In the genomic region with DNA sequence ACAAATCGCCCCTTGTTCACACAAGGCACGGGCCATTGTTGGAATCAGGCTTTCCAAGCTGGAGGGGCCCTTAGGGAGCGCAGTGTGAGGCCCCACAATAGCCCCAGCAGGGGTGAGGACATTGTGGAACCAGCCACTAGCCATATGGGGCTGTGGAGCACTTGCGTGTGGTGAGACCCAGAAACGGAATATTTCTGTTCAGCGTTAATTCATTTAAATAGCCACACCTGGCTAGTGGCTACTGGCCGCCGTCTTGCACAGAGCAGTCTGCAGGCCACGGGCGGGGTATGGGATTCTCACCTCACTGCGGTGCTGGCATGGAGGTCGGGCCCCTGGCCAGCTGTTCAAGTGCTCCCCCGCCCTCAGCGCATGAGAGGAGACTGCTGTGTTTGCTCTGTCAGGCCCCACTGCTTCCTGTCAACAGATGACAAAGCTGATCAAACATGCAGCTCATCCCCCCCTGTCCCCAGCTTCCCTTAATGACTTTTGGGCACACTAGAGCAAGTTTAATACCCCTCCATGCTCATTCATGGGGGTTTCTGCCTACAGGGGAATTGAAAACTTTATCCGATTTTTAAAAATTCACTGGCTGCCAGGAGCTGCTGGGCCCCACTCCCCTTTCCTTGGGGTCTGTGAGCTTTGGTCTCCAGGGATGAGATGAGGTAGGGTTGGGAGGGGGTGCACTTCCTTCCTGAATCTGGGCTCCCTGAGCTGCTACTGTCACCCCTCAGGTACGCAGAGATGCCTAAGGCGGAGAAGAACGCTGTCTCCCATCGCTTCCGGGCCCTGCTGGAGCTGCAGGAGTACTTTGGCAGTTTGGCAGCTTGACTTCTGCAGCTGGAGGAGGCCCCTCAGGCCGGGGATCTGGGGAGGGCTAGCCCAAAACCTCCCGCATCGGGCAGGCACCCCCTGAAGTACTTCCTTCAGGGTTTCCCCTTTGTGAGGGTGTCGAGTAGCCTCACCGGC, we compare ENCODE assay signal across 1 cellular context.
TF ChIP-seq lines count a peak whose summit lies in the region.

No MANE protein-coding gene starts in this region.

TF ChIP-seq in HepG2, 621 proteins besides CTCF, POLR2A, EP300 and RAD21 (continued from another document and continues in another):
- TF ChIP-seq, protein P1, sequence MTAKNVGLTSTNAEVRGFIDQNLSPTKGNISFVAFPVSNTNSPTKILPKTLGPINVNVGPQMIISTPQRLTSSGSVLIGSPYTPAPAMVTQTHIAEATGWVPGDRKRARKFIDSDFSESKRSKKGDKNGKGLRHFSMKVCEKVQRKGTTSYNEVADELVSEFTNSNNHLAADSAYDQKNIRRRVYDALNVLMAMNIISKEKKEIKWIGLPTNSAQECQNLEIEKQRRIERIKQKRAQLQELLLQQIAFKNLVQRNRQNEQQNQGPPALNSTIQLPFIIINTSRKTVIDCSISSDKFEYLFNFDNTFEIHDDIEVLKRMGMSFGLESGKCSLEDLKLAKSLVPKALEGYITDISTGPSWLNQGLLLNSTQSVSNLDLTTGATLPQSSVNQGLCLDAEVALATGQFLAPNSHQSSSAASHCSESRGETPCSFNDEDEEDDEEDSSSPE (CRISPR knock-in tag; IDR thresholded peaks at IDR 0.05): peak; percentile 82
- TF ChIP-seq, protein P2, sequence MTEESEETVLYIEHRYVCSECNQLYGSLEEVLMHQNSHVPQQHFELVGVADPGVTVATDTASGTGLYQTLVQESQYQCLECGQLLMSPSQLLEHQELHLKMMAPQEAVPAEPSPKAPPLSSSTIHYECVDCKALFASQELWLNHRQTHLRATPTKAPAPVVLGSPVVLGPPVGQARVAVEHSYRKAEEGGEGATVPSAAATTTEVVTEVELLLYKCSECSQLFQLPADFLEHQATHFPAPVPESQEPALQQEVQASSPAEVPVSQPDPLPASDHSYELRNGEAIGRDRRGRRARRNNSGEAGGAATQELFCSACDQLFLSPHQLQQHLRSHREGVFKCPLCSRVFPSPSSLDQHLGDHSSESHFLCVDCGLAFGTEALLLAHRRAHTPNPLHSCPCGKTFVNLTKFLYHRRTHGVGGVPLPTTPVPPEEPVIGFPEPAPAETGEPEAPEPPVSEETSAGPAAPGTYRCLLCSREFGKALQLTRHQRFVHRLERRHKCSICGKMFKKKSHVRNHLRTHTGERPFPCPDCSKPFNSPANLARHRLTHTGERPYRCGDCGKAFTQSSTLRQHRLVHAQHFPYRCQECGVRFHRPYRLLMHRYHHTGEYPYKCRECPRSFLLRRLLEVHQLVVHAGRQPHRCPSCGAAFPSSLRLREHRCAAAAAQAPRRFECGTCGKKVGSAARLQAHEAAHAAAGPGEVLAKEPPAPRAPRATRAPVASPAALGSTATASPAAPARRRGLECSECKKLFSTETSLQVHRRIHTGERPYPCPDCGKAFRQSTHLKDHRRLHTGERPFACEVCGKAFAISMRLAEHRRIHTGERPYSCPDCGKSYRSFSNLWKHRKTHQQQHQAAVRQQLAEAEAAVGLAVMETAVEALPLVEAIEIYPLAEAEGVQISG (CRISPR knock-in tag; IDR thresholded peaks at IDR 0.05): peak; percentile 91
- TF ChIP-seq FIP1L1 (IDR thresholded peaks at IDR 0.05; ENCODE audit: borderline replicate concordance, insufficient read depth, low read depth, low read length): no peak
- TF ChIP-seq ATM (IDR thresholded peaks at IDR 0.05; ENCODE audit: borderline replicate concordance): no peak
- no peak for TF ChIP-seq U2AF2 (IDR thresholded peaks at IDR 0.05; ENCODE audit: low read depth, low read length)
- peak; percentile 92 for TF ChIP-seq FOXJ3 (CRISPR knock-in tag; IDR thresholded peaks at IDR 0.05; ENCODE audit: borderline replicate concordance)
- no peak for TF ChIP-seq KLF13 (CRISPR knock-in tag; IDR thresholded peaks at IDR 0.05)
- TF ChIP-seq TBL1XR1 (IDR thresholded peaks at IDR 0.05; ENCODE audit: borderline replicate concordance, low read length, partially characterized antibody): peak; percentile 67
- TF ChIP-seq MXI1 (IDR thresholded peaks at IDR 0.05; ENCODE audit: borderline replicate concordance, low read depth, low read length): peak; percentile 97
- peak; percentile 89 for TF ChIP-seq ARNTL (CRISPR knock-in tag; IDR thresholded peaks at IDR 0.05)
- TF ChIP-seq NFKBIZ (CRISPR knock-in tag; IDR thresholded peaks at IDR 0.05): peak; percentile 80; the same call in 1 of the 2 replicates
- TF ChIP-seq MBNL3 (CRISPR knock-in tag; conservative IDR thresholded peaks at IDR 0.05): no peak
- TF ChIP-seq, protein P3, sequence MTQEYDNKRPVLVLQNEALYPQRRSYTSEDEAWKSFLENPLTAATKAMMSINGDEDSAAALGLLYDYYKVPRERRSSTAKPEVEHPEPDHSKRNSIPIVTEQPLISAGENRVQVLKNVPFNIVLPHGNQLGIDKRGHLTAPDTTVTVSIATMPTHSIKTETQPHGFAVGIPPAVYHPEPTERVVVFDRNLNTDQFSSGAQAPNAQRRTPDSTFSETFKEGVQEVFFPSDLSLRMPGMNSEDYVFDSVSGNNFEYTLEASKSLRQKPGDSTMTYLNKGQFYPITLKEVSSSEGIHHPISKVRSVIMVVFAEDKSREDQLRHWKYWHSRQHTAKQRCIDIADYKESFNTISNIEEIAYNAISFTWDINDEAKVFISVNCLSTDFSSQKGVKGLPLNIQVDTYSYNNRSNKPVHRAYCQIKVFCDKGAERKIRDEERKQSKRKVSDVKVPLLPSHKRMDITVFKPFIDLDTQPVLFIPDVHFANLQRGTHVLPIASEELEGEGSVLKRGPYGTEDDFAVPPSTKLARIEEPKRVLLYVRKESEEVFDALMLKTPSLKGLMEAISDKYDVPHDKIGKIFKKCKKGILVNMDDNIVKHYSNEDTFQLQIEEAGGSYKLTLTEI (CRISPR knock-in tag; conservative IDR thresholded peaks at IDR 0.05): no peak
- TF ChIP-seq TBX2 (CRISPR knock-in tag; IDR thresholded peaks at IDR 0.05; ENCODE audit: borderline replicate concordance): peak; percentile 100
- peak; percentile 95 for TF ChIP-seq MIXL1 (CRISPR knock-in tag; IDR thresholded peaks at IDR 0.05)
- TF ChIP-seq CCAR2 (optimal IDR thresholded peaks at IDR 0.05; ENCODE audit: low read depth, low read length): peak; percentile 91
- TF ChIP-seq CHD2 (IDR thresholded peaks at IDR 0.05; ENCODE audit: low read depth, low read length): no peak
- TF ChIP-seq, protein P4, sequence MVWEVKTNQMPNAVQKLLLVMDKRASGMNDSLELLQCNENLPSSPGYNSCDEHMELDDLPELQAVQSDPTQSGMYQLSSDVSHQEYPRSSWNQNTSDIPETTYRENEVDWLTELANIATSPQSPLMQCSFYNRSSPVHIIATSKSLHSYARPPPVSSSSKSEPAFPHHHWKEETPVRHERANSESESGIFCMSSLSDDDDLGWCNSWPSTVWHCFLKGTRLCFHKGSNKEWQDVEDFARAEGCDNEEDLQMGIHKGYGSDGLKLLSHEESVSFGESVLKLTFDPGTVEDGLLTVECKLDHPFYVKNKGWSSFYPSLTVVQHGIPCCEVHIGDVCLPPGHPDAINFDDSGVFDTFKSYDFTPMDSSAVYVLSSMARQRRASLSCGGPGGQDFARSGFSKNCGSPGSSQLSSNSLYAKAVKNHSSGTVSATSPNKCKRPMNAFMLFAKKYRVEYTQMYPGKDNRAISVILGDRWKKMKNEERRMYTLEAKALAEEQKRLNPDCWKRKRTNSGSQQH (CRISPR knock-in tag; IDR thresholded peaks at IDR 0.05; ENCODE audit: low read depth): 0 out of 2 replicates have a peak, but pooled peaks have one; percentile 71
- TF ChIP-seq NCOA5 (CRISPR knock-in tag; IDR thresholded peaks at IDR 0.05): no peak
- TF ChIP-seq SALL2 (CRISPR knock-in tag; IDR thresholded peaks at IDR 0.05): peak; percentile 81
- TF ChIP-seq TAF1 (CRISPR knock-in tag; IDR thresholded peaks at IDR 0.05): peak; percentile 24; the same call in 1 of the 2 replicates
- TF ChIP-seq HOXA9 (CRISPR knock-in tag; IDR thresholded peaks at IDR 0.05; ENCODE audit: borderline replicate concordance): no peak
- TF ChIP-seq REPIN1 (CRISPR knock-in tag; IDR thresholded peaks at IDR 0.05; ENCODE audit: borderline replicate concordance, low read depth): peak; percentile 83; the same call in 1 of the 2 replicates
- TF ChIP-seq TOE1 (CRISPR knock-in tag; IDR thresholded peaks at IDR 0.05): peak; percentile 91; the same call in 1 of the 2 replicates
- TF ChIP-seq PITX1 (CRISPR knock-in tag; IDR thresholded peaks at IDR 0.05): peak; percentile 98
- TF ChIP-seq, protein P5, sequence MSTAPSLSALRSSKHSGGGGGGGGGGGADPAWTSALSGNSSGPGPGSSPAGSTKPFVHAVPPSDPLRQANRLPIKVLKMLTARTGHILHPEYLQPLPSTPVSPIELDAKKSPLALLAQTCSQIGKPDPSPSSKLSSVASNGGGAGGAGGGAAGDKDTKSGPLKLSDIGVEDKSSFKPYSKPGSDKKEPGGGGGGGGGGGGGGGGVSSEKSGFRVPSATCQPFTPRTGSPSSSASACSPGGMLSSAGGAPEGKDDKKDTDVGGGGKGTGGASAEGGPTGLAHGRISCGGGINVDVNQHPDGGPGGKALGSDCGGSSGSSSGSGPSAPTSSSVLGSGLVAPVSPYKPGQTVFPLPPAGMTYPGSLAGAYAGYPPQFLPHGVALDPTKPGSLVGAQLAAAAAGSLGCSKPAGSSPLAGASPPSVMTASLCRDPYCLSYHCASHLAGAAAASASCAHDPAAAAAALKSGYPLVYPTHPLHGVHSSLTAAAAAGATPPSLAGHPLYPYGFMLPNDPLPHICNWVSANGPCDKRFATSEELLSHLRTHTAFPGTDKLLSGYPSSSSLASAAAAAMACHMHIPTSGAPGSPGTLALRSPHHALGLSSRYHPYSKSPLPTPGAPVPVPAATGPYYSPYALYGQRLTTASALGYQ (CRISPR knock-in tag; IDR thresholded peaks at IDR 0.05): peak; percentile 95
- TF ChIP-seq NAIF1 (CRISPR knock-in tag; IDR thresholded peaks at IDR 0.05; ENCODE audit: borderline replicate concordance): no peak
- TF ChIP-seq ZNF788 (CRISPR knock-in tag; IDR thresholded peaks at IDR 0.05; ENCODE audit: borderline replicate concordance): peak; percentile 99
- TF ChIP-seq ZNF749 (CRISPR knock-in tag; IDR thresholded peaks at IDR 0.05; ENCODE audit: borderline replicate concordance): peak; percentile 93
- TF ChIP-seq ZFP36L1 (CRISPR knock-in tag; IDR thresholded peaks at IDR 0.05): peak; percentile 90
- peak; percentile 62 for TF ChIP-seq JARID2 (CRISPR knock-in tag; IDR thresholded peaks at IDR 0.05; ENCODE audit: insufficient replicate concordance)
- peak; percentile 97; the same call in 1 of the 2 replicates for TF ChIP-seq SNAI1 (CRISPR knock-in tag; IDR thresholded peaks at IDR 0.05; ENCODE audit: borderline replicate concordance)
- TF ChIP-seq ELF1 (CRISPR knock-in tag; IDR thresholded peaks at IDR 0.05): peak; percentile 70
- TF ChIP-seq, protein P6, sequence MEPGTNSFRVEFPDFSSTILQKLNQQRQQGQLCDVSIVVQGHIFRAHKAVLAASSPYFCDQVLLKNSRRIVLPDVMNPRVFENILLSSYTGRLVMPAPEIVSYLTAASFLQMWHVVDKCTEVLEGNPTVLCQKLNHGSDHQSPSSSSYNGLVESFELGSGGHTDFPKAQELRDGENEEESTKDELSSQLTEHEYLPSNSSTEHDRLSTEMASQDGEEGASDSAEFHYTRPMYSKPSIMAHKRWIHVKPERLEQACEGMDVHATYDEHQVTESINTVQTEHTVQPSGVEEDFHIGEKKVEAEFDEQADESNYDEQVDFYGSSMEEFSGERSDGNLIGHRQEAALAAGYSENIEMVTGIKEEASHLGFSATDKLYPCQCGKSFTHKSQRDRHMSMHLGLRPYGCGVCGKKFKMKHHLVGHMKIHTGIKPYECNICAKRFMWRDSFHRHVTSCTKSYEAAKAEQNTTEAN (CRISPR knock-in tag; conservative IDR thresholded peaks at IDR 0.05): peak; percentile 95
- no peak for TF ChIP-seq SMC3 (IDR thresholded peaks at IDR 0.05; ENCODE audit: low read length)
- TF ChIP-seq CBX2 (IDR thresholded peaks at IDR 0.05; ENCODE audit: low read depth, low read length): no peak
- no peak for TF ChIP-seq CBX2 (CRISPR knock-in tag; IDR thresholded peaks at IDR 0.05; ENCODE audit: low read depth)
- peak; percentile 79; the same call in 1 of the 2 replicates for TF ChIP-seq ETV6 (CRISPR knock-in tag; conservative IDR thresholded peaks at IDR 0.05)
- TF ChIP-seq GZF1 (CRISPR knock-in tag; IDR thresholded peaks at IDR 0.05): peak; percentile 74; the same call in 1 of the 2 replicates
- TF ChIP-seq, protein P7, sequence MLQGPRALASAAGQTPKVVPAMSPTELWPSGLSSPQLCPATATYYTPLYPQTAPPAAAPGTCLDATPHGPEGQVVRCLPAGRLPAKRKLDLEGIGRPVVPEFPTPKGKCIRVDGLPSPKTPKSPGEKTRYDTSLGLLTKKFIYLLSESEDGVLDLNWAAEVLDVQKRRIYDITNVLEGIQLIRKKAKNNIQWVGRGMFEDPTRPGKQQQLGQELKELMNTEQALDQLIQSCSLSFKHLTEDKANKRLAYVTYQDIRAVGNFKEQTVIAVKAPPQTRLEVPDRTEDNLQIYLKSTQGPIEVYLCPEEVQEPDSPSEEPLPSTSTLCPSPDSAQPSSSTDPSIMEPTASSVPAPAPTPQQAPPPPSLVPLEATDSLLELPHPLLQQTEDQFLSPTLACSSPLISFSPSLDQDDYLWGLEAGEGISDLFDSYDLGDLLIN (CRISPR knock-in tag; IDR thresholded peaks at IDR 0.05; ENCODE audit: borderline replicate concordance): peak; percentile 82
- TF ChIP-seq HES4 (CRISPR knock-in tag; IDR thresholded peaks at IDR 0.05; ENCODE audit: borderline replicate concordance): no peak
- no peak for TF ChIP-seq PAF1 (CRISPR knock-in tag; IDR thresholded peaks at IDR 0.05)
- TF ChIP-seq, protein P8, sequence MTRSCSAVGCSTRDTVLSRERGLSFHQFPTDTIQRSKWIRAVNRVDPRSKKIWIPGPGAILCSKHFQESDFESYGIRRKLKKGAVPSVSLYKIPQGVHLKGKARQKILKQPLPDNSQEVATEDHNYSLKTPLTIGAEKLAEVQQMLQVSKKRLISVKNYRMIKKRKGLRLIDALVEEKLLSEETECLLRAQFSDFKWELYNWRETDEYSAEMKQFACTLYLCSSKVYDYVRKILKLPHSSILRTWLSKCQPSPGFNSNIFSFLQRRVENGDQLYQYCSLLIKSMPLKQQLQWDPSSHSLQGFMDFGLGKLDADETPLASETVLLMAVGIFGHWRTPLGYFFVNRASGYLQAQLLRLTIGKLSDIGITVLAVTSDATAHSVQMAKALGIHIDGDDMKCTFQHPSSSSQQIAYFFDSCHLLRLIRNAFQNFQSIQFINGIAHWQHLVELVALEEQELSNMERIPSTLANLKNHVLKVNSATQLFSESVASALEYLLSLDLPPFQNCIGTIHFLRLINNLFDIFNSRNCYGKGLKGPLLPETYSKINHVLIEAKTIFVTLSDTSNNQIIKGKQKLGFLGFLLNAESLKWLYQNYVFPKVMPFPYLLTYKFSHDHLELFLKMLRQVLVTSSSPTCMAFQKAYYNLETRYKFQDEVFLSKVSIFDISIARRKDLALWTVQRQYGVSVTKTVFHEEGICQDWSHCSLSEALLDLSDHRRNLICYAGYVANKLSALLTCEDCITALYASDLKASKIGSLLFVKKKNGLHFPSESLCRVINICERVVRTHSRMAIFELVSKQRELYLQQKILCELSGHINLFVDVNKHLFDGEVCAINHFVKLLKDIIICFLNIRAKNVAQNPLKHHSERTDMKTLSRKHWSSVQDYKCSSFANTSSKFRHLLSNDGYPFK (CRISPR knock-in tag; IDR thresholded peaks at IDR 0.05; ENCODE audit: borderline replicate concordance): no peak; the same call in 1 of the 2 replicates
- peak; percentile 100 for TF ChIP-seq FOXO1 (CRISPR knock-in tag; IDR thresholded peaks at IDR 0.05)
- TF ChIP-seq EZH2 (conservative IDR thresholded peaks at IDR 0.05; ENCODE audit: low read depth, low read length): no peak
